11 cellular contexts compared by ENCODE assay signal in the genomic region with DNA sequence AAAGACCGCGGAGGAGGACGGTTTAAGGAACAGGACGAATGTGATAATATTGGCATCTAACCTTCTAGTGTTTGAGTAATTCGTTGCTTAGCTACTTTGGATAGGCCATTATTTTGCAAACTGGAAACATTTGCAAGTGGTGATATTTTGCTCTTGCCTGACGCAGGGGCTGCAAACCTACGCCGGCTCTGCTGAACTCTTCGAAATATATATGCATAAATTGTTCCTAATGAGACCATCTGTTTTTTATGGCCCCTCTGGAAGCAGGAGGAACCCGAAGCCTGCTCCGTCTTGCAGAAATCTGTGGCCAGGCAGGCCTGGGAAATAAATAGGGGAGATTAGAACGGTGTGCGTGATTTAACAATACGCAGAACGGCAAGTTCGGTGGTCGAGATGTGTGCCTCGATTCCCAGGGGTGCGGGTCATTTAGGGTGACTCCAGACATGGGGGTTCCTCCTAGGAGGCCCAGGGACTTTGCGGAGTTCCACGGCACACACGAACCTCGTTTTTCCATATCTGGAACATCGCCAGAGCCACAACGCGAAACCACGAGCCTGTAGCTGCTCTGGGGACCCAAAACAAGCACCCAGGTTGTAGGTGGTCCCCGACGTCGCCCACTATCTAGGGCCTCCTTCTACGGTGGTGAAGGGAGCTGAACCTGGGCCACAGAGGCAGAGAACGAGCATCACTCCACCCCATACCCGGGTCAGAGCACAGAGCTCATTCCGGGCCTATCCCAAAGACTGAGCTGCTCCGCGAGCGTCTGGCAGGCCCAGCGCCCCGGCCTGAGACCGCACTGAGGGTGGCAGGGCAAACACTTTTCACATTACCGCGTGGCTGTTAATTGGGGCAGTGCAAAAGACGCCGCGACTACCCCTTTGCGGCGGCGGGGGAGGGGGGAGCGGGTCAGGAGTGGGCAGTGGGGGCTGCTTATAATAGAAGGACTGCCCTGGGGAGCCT.
DNase-seq lines count a peak whose midpoint lies in the region; ATAC-seq and TF ChIP-seq lines count a peak whose summit lies in the region.
"Had no signal": no experiment of that assay in that cellular context is flagged by ENCODE, and none has a peak within 500 bp of the region (broad histone marks: within the 10 kb centered on the region; RNA-seq: fewer than 3 reads in every experiment).

No MANE protein-coding gene starts in this region.

- no peak overlapping the region for H3K4ac ChIP-seq in mesenchymal stem cell (ENCODE audit: low read depth in 1 of 2, low read length in 2 of 2)

- no peak overlapping the region for H3K9ac ChIP-seq in mesenchymal stem cell (ENCODE audit: low read length)

- H3K27me3 ChIP-seq in left ventricle myocardium inferior (ENCODE audit: low read depth): no peaks in the 10 kb centered on the region
- peaks cover 0 to 90% of the 10 kb centered on the region in 2 experiments for H3K27me3 ChIP-seq in mesenchymal stem cell (ENCODE audit: control insufficient read depth in 1 of 2, insufficient read depth in 1 of 2, low read length in 2 of 2)
- no peaks in the 10 kb centered on the region for H3K27me3 ChIP-seq in thyroid gland

- H3K4me2 ChIP-seq in mesenchymal stem cell (ENCODE audit: low read length, poor library complexity, severe bottlenecking): peak overlapping the region; percentile 75

- 46% methylated on average over 36 of the region's 49 CpGs for WGBS in mesenchymal stem cell
- WGBS in thyroid gland, 2 donors: 85 to 87% methylated on average over 19 to 27 of the region's 49 CpGs

- intact Hi-C loops in left ventricle myocardium inferior (cut with micrococcal nuclease) (no loop called here), left cardiac atrium (cut with DNase I) (no loop called here), MCF 10A (cut with micrococcal nuclease) (no loop called here), thyroid gland (cut with DNase I) (no loop called here)

- H2BK15ac ChIP-seq in mesenchymal stem cell (ENCODE audit: low read depth, poor library complexity, severe bottlenecking): no peak overlapping the region

- no peak overlapping the region for H3K14ac ChIP-seq in mesenchymal stem cell (ENCODE audit: low read length in 2 of 2)

- peak overlapping the region; percentile 19 to 62 for H3K18ac ChIP-seq in mesenchymal stem cell (ENCODE audit: low read depth in 1 of 2, low read length in 2 of 2)

- TF ChIP-seq CTCF in left ventricle myocardium inferior (IDR thresholded peaks at IDR 0.05; ENCODE audit: borderline replicate concordance) (no peak), type B pancreatic cell (conservative IDR thresholded peaks at IDR 0.05) (no peak), MCF 10A (IDR thresholded peaks at IDR 0.05; ENCODE audit: unreplicated experiment) (no peak), thyroid gland (IDR thresholded peaks at IDR 0.05) (no peak)

- peaks cover 37% of the 10 kb centered on the region for H3K27me3 Mint-ChIP-seq in activated T-helper 17 cell treated with anti-CD3 and anti-CD28 coated beads, Interleukin-2, amount 50 U/mL, for 72 hours
- peaks cover 35% of the 10 kb centered on the region for H3K27me3 Mint-ChIP-seq in type B pancreatic cell
- peaks cover 13% of the 10 kb centered on the region for H3K27me3 Mint-ChIP-seq in MCF 10A (ENCODE audit: insufficient read depth, unreplicated experiment)

- peak overlapping the region; percentile 42 for H3K27ac ChIP-seq in left ventricle myocardium inferior (replicated peaks)
- no peak overlapping the region for H3K27ac ChIP-seq in mesenchymal stem cell (ENCODE audit: low read length, poor library complexity, severe bottlenecking)
- H3K27ac ChIP-seq in thyroid gland: no peak overlapping the region

- DNase-seq in left ventricle myocardium inferior: no peak
- DNase-seq in left cardiac atrium: no peak
- no peak for DNase-seq in mesenchymal stem cell
- DNase-seq in type B pancreatic cell (ENCODE audit: extremely low spot score, unreplicated experiment): no peak
- no peak for DNase-seq in MCF 10A (ENCODE audit: unreplicated experiment)
- no peak for DNase-seq in thyroid gland
- DNase-seq in activated CD4-positive, CD25-positive, alpha-beta regulatory T cell treated with anti-CD3 and anti-CD28 coated beads, Interleukin-2, amount 50 U/mL, for 72 hours: no peak
- DNase-seq: hippocampal formation, NCI-H748 treated with DMSO at 0.1 percent for 48 hours had no signal

- CTCF ChIA-PET in MCF 10A (lab: Yijun Ruan, JAX): interaction anchor here (0.6 kb wide), 1 partner anchor 363 kb away, joined by 4 read pairs; no protein-coding TSS in a partner anchor

- no peak overlapping the region for H2BK120ac ChIP-seq in mesenchymal stem cell (ENCODE audit: low read depth, low read length)

- no peaks in the 10 kb centered on the region for H3K9me3 ChIP-seq in left ventricle myocardium inferior (replicated peaks)
- H3K9me3 ChIP-seq in mesenchymal stem cell (ENCODE audit: control insufficient read depth, low read length): no peaks in the 10 kb centered on the region
- no peaks in the 10 kb centered on the region for H3K9me3 ChIP-seq in thyroid gland

- H3K36me3 ChIP-seq in left ventricle myocardium inferior (no peaks in the 10 kb centered on the region), mesenchymal stem cell (ENCODE audit: control insufficient read depth in 1 of 2, insufficient read depth in 2 of 2, low read depth in 1 of 2, low read length in 2 of 2) (no peaks in the 10 kb centered on the region), thyroid gland (no peaks in the 10 kb centered on the region)

- no peaks in the 10 kb centered on the region for H3K79me1 ChIP-seq in mesenchymal stem cell (replicated peaks; ENCODE audit: low read length, poor library complexity, severe bottlenecking)

- no peak for TF ChIP-seq POLR2A in thyroid gland (IDR thresholded peaks at IDR 0.05)

- H3K4me3 ChIP-seq in left ventricle myocardium inferior (peak overlapping the region; percentile 56), mesenchymal stem cell (ENCODE audit: insufficient read depth in 1 of 2, low read depth in 1 of 2, low read length in 2 of 2) (no peak overlapping the region), thyroid gland (replicated peaks in 1 of 3) (no peak overlapping the region)

- H2BK5ac ChIP-seq in mesenchymal stem cell (ENCODE audit: low read depth, low read length, poor library complexity, severe bottlenecking): no peak overlapping the region

- H3K4me3 Mint-ChIP-seq in activated T-helper 17 cell treated with anti-CD3 and anti-CD28 coated beads, Interleukin-2, amount 50 U/mL, for 72 hours: peak overlapping the region; percentile 59
- peak overlapping the region; percentile 70 for H3K4me3 Mint-ChIP-seq in type B pancreatic cell
- no peak overlapping the region for H3K4me3 Mint-ChIP-seq in MCF 10A (ENCODE audit: unreplicated experiment)

- no peaks in the 10 kb centered on the region for H3K36me3 Mint-ChIP-seq in activated T-helper 17 cell treated with anti-CD3 and anti-CD28 coated beads, Interleukin-2, amount 50 U/mL, for 72 hours (ENCODE audit: low read depth)
- H3K36me3 Mint-ChIP-seq in type B pancreatic cell (no peaks in the 10 kb centered on the region), MCF 10A (ENCODE audit: insufficient read depth, unreplicated experiment) (no peaks in the 10 kb centered on the region)

- H4K91ac ChIP-seq in mesenchymal stem cell (ENCODE audit: low read length): no peak overlapping the region

- H4K8ac ChIP-seq in mesenchymal stem cell (ENCODE audit: low read length): peak overlapping the region; percentile 72

- no peak overlapping the region for H2AFZ ChIP-seq in mesenchymal stem cell (ENCODE audit: low read depth, low read length)

- no peak for ATAC-seq in left cardiac atrium
- ATAC-seq in activated T-helper 17 cell treated with anti-CD3 and anti-CD28 coated beads, Interleukin-2, amount 50 U/mL, for 72 hours (replicated peaks): no peak
- ATAC-seq: HepG2 had no signal

- H2BK12ac ChIP-seq in mesenchymal stem cell (ENCODE audit: low read length in 2 of 2): peak overlapping the region in 1 of 2 experiments; percentile 52

- H3K4me1 Mint-ChIP-seq in activated T-helper 17 cell treated with anti-CD3 and anti-CD28 coated beads, Interleukin-2, amount 50 U/mL, for 72 hours: no peaks in the 10 kb centered on the region
- peaks cover 37% of the 10 kb centered on the region for H3K4me1 Mint-ChIP-seq in type B pancreatic cell (ENCODE audit: unreplicated experiment)
- peaks cover 6% of the 10 kb centered on the region for H3K4me1 Mint-ChIP-seq in MCF 10A (ENCODE audit: insufficient read depth, unreplicated experiment)

- no peak overlapping the region for H3K27ac Mint-ChIP-seq in activated T-helper 17 cell treated with anti-CD3 and anti-CD28 coated beads, Interleukin-2, amount 50 U/mL, for 72 hours
- H3K27ac Mint-ChIP-seq in type B pancreatic cell: no peak overlapping the region
- H3K27ac Mint-ChIP-seq in MCF 10A (ENCODE audit: low read depth, unreplicated experiment): no peak overlapping the region

- POLR2A ChIA-PET in MCF 10A (lab: Yijun Ruan, JAX): no interaction called here

- no peaks in the 10 kb centered on the region for H3K9me3 Mint-ChIP-seq in activated T-helper 17 cell treated with anti-CD3 and anti-CD28 coated beads, Interleukin-2, amount 50 U/mL, for 72 hours
- H3K9me3 Mint-ChIP-seq in type B pancreatic cell (no peaks in the 10 kb centered on the region), MCF 10A (ENCODE audit: unreplicated experiment) (peaks cover 7% of the 10 kb centered on the region)

- H3K23ac ChIP-seq in mesenchymal stem cell (ENCODE audit: low read length in 2 of 2): no peak overlapping the region

- no peak overlapping the region for H2AK5ac ChIP-seq in mesenchymal stem cell (ENCODE audit: low read length, severe bottlenecking)

- H3K4me1 ChIP-seq in left ventricle myocardium inferior: peaks cover 39% of the 10 kb centered on the region
- peaks cover 58% of the 10 kb centered on the region for H3K4me1 ChIP-seq in mesenchymal stem cell (ENCODE audit: control insufficient read depth, insufficient read depth, low read depth, low read length)
- peaks cover 9 to 29% of the 10 kb centered on the region in 2 donors for H3K4me1 ChIP-seq in thyroid gland

- no TSS peak for BruUV-seq in MCF 10A (replicated peaks; lab: Mats Ljungman, UMichigan)
